Comparison of ENCODE assay signal across 26 cellular contexts in genomic region chr4:118018381-118018780, GRCh38. TPM values are rescaled to one million over a fixed set of nuclear protein-coding genes. Genes with fewer than 3 reads are reported as not detected.
"Had no signal": no experiment of that assay in that cellular context is flagged by ENCODE, and none has a peak within 500 bp of the region (broad histone marks: within the 10 kb centered on the region; RNA-seq: fewer than 3 reads in every experiment).

No MANE protein-coding gene starts in this region.

- H3K4me1 ChIP-seq: adrenal gland had no signal

- H3K9me3 ChIP-seq: adrenal gland had no signal

- H3K27me3 Mint-ChIP-seq: activated CD4-positive, alpha-beta T cell treated with anti-CD3 and anti-CD28 coated beads, Interleukin-2, amount 10 ng/mL, durations not matched to agents 24 days and 14 days had no signal

- H3K9me3 Mint-ChIP-seq: activated CD4-positive, alpha-beta T cell treated with anti-CD3 and anti-CD28 coated beads, Interleukin-2, amount 10 ng/mL, durations not matched to agents 24 days and 14 days; activated naive CD4-positive, alpha-beta T cell treated with anti-CD3 and anti-CD28 coated beads for 36 hours; activated naive CD4-positive, alpha-beta T cell treated with anti-CD3 and anti-CD28 coated beads, Interleukin-2, amount 50 U/mL, for 72 hours; activated T-cell treated with anti-CD3 and anti-CD28 coated beads, Interleukin-2, amount 50 U/mL, for 4 hours; activated T-helper 1 cell treated with anti-CD3 and anti-CD28 coated beads, Interleukin-12 subunit alpha, Interleukin-12 subunit beta, Interleukin-2, Interleukin-4 antibody, amounts not matched to agents 30 ng/mL and 10 ng/mL and 1 ng/mL, durations not matched to agents 14 hours and 24 hours and 36 hours; brain had no signal

- H3K36me3 ChIP-seq: adrenal gland, WERI-Rb-1 had no signal

- H3K36me3 Mint-ChIP-seq: activated naive CD4-positive, alpha-beta T cell treated with anti-CD3 and anti-CD28 coated beads, Interleukin-2, amount 50 U/mL, for 72 hours; brain had no signal

- H3K27ac Mint-ChIP-seq: activated CD4-positive, alpha-beta T cell treated with anti-CD3 and anti-CD28 coated beads, Interleukin-2, amount 10 ng/mL, durations not matched to agents 24 days and 14 days; activated CD8-positive, alpha-beta T cell treated with anti-CD3 and anti-CD28 coated beads, Interleukin-2, amount 10 ng/mL, durations not matched to agents 7 days and 5 days; activated naive CD4-positive, alpha-beta T cell treated with anti-CD3 and anti-CD28 coated beads for 36 hours; activated naive CD4-positive, alpha-beta T cell treated with anti-CD3 and anti-CD28 coated beads, Interleukin-2, amount 50 U/mL, for 72 hours; activated T-helper 1 cell treated with anti-CD3 and anti-CD28 coated beads, Interleukin-12 subunit alpha, Interleukin-12 subunit beta, Interleukin-2, Interleukin-4 antibody, amounts not matched to agents 30 ng/mL and 10 ng/mL and 1 ng/mL, durations not matched to agents 14 hours and 24 hours and 36 hours; brain had no signal

- H3K4me3 Mint-ChIP-seq: activated CD4-positive, alpha-beta T cell treated with anti-CD3 and anti-CD28 coated beads, Interleukin-2, amount 10 ng/mL, durations not matched to agents 24 days and 14 days; activated CD8-positive, alpha-beta T cell treated with anti-CD3 and anti-CD28 coated beads, Interleukin-2, amount 10 ng/mL, durations not matched to agents 7 days and 5 days; activated naive CD4-positive, alpha-beta T cell treated with anti-CD3 and anti-CD28 coated beads for 36 hours; activated T-cell treated with anti-CD3 and anti-CD28 coated beads, Interleukin-2, amount 50 U/mL, for 4 hours; activated T-helper 1 cell treated with anti-CD3 and anti-CD28 coated beads, Interleukin-12 subunit alpha, Interleukin-12 subunit beta, Interleukin-2, Interleukin-4 antibody, amounts not matched to agents 30 ng/mL and 10 ng/mL and 1 ng/mL, durations not matched to agents 14 hours and 24 hours and 36 hours; brain had no signal

- H3K4me1 Mint-ChIP-seq: activated CD4-positive, alpha-beta T cell treated with anti-CD3 and anti-CD28 coated beads, Interleukin-2, amount 10 ng/mL, durations not matched to agents 24 days and 14 days; brain had no signal

- H3K4me3 ChIP-seq: adrenal gland, K562 had no signal

- H3K27me3 ChIP-seq: adrenal gland had no signal

- H3K27ac ChIP-seq: adrenal gland, WERI-Rb-1 had no signal

- DNase-seq: activated CD4-positive, alpha-beta T cell treated with anti-CD3 and anti-CD28 coated beads for 1 hour; activated CD4-positive, alpha-beta T cell treated with anti-CD3 and anti-CD28 coated beads, Interleukin-2, amount 10 ng/mL, durations not matched to agents 24 days and 14 days; activated CD4-positive, alpha-beta T cell treated with anti-CD3 and anti-CD28 coated beads, Interleukin-2, amount 50 U/mL, for 4 hours; activated CD4-positive, CD25-positive, alpha-beta regulatory T cell; activated CD8-positive, alpha-beta T cell treated with anti-CD3 and anti-CD28 coated beads, Interleukin-2, amount 10 ng/mL, durations not matched to agents 7 days and 5 days; activated gamma-delta T cell treated with Interleukin-2 at 50 U/mL for 16 hours; activated naive CD4-positive, alpha-beta T cell treated with anti-CD3 and anti-CD28 coated beads for 36 hours; activated T-cell treated with anti-CD3 and anti-CD28 coated beads, Interleukin-2, amount 50 U/mL, for 4 hours; adrenal gland; anterior cingulate cortex; central memory CD4-positive, alpha-beta T cell; NCI-H1092 treated with DMSO at 0.1 percent for 48 hours; NCI-H146; NCI-H187 treated with DMSO at 0.1 percent for 48 hours; NCI-H2081; NCI-H510A; NCI-H526; RPMI8226; SHP77 treated with DMSO at 0.1 percent for 48 hours; T1000; WERI-Rb-1 had no signal

RNA-seq across cellular contexts. Expression of gene NDST3, which starts 15.9 kb away (rescaled TPM):
- total RNA-seq: activated CD4-positive, alpha-beta T cell treated with anti-CD3 and anti-CD28 coated beads, Interleukin-2, amount 10 ng/mL, durations not matched to agents 24 days and 14 days; activated CD8-positive, alpha-beta T cell treated with anti-CD3 and anti-CD28 coated beads, Interleukin-2, amount 10 ng/mL, durations not matched to agents 7 days and 5 days; activated naive CD4-positive, alpha-beta T cell treated with anti-CD3 and anti-CD28 coated beads for 36 hours; activated naive CD4-positive, alpha-beta T cell treated with anti-CD3 and anti-CD28 coated beads, Interleukin-2, amount 50 U/mL, for 72 hours; activated T-cell treated with anti-CD3 and anti-CD28 coated beads, Interleukin-2, amount 50 U/mL, for 4 hours; activated T-helper 1 cell treated with anti-CD3 and anti-CD28 coated beads, Interleukin-12 subunit alpha, Interleukin-12 subunit beta, Interleukin-2, Interleukin-4 antibody, amounts not matched to agents 30 ng/mL and 10 ng/mL and 1 ng/mL, durations not matched to agents 14 hours and 24 hours and 36 hours; K562; T-helper 1 cell treated with Interleukin-12 subunit alpha and Interleukin-12 subunit beta and Interleukin-4 antibody, amounts not matched to agents 30 ng/mL and 1 ng/mL, for 36 hours had no signal
- polyA plus RNA-seq: K562 had no signal
